Comparison of ENCODE assay signal across 8 cellular contexts in genomic region chrX:72713599-72714444, GRCh38. TPM values are rescaled to one million over a fixed set of nuclear protein-coding genes. Genes with fewer than 3 reads are reported as not detected.
DNase-seq lines count a peak whose midpoint lies in the region; ATAC-seq and TF ChIP-seq lines count a peak whose summit lies in the region.
"Not testable (repeated sequence)": the region's sequence is repeated elsewhere in the genome, so short reads cannot be mapped to it uniquely, and the experiment has no call there.

Gene PHKA1 (minus strand): TSS chrX:72714306. CDS start chrX:72713880, 426 bp downstream.

- not testable (repeated sequence) for H3K9me3 Mint-ChIP-seq in activated naive CD8-positive, alpha-beta T cell treated with anti-CD3 and anti-CD28 coated beads, Interleukin-2, amount 10 ng/mL, durations not matched to agents 7 days and 5 days

- H3K27ac Mint-ChIP-seq in T-helper 17 cell; activated naive CD8-positive, alpha-beta T cell treated with anti-CD3 and anti-CD28 coated beads, Interleukin-2, amount 10 ng/mL, durations not matched to agents 7 days and 5 days: not testable (repeated sequence)

- H3K4me1 ChIP-seq in mucosa of rectum (ENCODE audit: control insufficient read depth in 2 of 2, insufficient read depth in 2 of 2, low read length in 2 of 2): not testable (repeated sequence)

- POLR2A ChIA-PET in activated naive CD8-positive, alpha-beta T cell treated with anti-CD3 and anti-CD28 coated beads, Interleukin-2, amount 10 ng/mL, durations not matched to agents 7 days and 5 days (lab: Charles Lee): not testable (repeated sequence)

- ATAC-seq in GM21529 (IDR thresholded peaks at IDR 0.05; ENCODE audit: unreplicated experiment): peak; percentile 58
- ATAC-seq in T-helper 17 cell: peak; percentile 48
- peak; percentile 65 for ATAC-seq in activated naive CD8-positive, alpha-beta T cell treated with anti-CD3 and anti-CD28 coated beads, Interleukin-2, amount 10 ng/mL, durations not matched to agents 7 days and 5 days (ENCODE audit: low read depth)

- not testable (repeated sequence) for H3K27me3 Mint-ChIP-seq in T-helper 17 cell; activated naive CD8-positive, alpha-beta T cell treated with anti-CD3 and anti-CD28 coated beads, Interleukin-2, amount 10 ng/mL, durations not matched to agents 7 days and 5 days

- H3K36me3 Mint-ChIP-seq in T-helper 17 cell (ENCODE audit: low read depth); activated naive CD8-positive, alpha-beta T cell treated with anti-CD3 and anti-CD28 coated beads, Interleukin-2, amount 10 ng/mL, durations not matched to agents 7 days and 5 days: not testable (repeated sequence)

- TF ChIP-seq CTCF in C4-2B (conservative IDR thresholded peaks at IDR 0.05); foreskin fibroblast (IDR thresholded peaks at IDR 0.05; ENCODE audit: low read depth, low read length): not testable (repeated sequence)

- H3K4me1 Mint-ChIP-seq in T-helper 17 cell: not testable (repeated sequence)
- peaks cover 11% of the 10 kb centered on the region for H3K4me1 Mint-ChIP-seq in activated naive CD8-positive, alpha-beta T cell treated with anti-CD3 and anti-CD28 coated beads, Interleukin-2, amount 10 ng/mL, durations not matched to agents 7 days and 5 days

- not testable (repeated sequence) for H3K36me3 ChIP-seq in mucosa of rectum (ENCODE audit: control insufficient read depth in 2 of 2, insufficient read depth in 2 of 2, low read length in 2 of 2)

- H3K27ac ChIP-seq in C4-2B: peak within 1 kb of the TSS; percentile 77
- peak within 1 kb of the TSS; percentile 38 to 40 for H3K27ac ChIP-seq in mucosa of rectum (ENCODE audit: low read depth in 2 of 2, low read length in 2 of 2)

- DNase-seq in NCI-H1417 (lab: John Stamatoyannopoulos, UW): peak; percentile 16 to 84 (median 74)
- DNase-seq in T-helper 17 cell: peak in 1 of 3 donors; percentile 4
- DNase-seq in activated naive CD8-positive, alpha-beta T cell treated with anti-CD3 and anti-CD28 coated beads, Interleukin-2, amount 10 ng/mL, durations not matched to agents 7 days and 5 days: peak; percentile 44
- DNase-seq in foreskin fibroblast: peak; percentile 34 to 72
- DNase-seq in stimulated activated CD4-positive, alpha-beta T cell treated with anti-CD3 and anti-CD28 coated beads, Interleukin-4, amount 100 ng/mL, for 48 hours (ENCODE audit: low read depth in 2 of 2): peak; percentile 30 to 35

- not testable (repeated sequence) for H3K9me3 ChIP-seq in T-helper 17 cell (ENCODE audit: control insufficient read depth, low read length, poor library complexity, severe bottlenecking); mucosa of rectum (ENCODE audit: control insufficient read depth in 2 of 2, low read length in 2 of 2)

- H3K4me3 ChIP-seq in foreskin fibroblast (ENCODE audit: low read depth in 1 of 2, low read length in 2 of 2): peak within 1 kb of the TSS; percentile 51 to 61
- H3K4me3 ChIP-seq in mucosa of rectum (ENCODE audit: low read length in 2 of 2): peak within 1 kb of the TSS; percentile 61 to 71

- H3K27me3 ChIP-seq in mucosa of rectum (ENCODE audit: control insufficient read depth in 2 of 2, insufficient read depth in 2 of 2, low read length in 2 of 2): not testable (repeated sequence)

- H3K9ac ChIP-seq in mucosa of rectum (ENCODE audit: low read depth in 1 of 2, low read length in 2 of 2): peak within 1 kb of the TSS; percentile 24 to 53

- peak within 1 kb of the TSS; percentile 72 for H3K4me3 Mint-ChIP-seq in T-helper 17 cell
- peak within 1 kb of the TSS; percentile 73 for H3K4me3 Mint-ChIP-seq in activated naive CD8-positive, alpha-beta T cell treated with anti-CD3 and anti-CD28 coated beads, Interleukin-2, amount 10 ng/mL, durations not matched to agents 7 days and 5 days

RNA-seq across cellular contexts. Expression of gene PHKA1, which starts in this region (rescaled TPM):
- total RNA-seq in T-helper 17 cell: under 1 TPM; 0.29 to 0.32 TPM
- under 1 TPM; 0.47 to 0.48 TPM for total RNA-seq in activated naive CD8-positive, alpha-beta T cell treated with anti-CD3 and anti-CD28 coated beads, Interleukin-2, amount 10 ng/mL, durations not matched to agents 7 days and 5 days

Comparison
In these comparisons a context has a peak if more than half of its experiments do, and no peak if none do; other contexts are left out.
1. Peak in ATAC-seq in T-helper 17 cell; RNA of the gene not detected or under 1 TPM.
2. Peak in DNase-seq and ATAC-seq in activated naive CD8-positive, alpha-beta T cell treated with anti-CD3 and anti-CD28 coated beads, Interleukin-2, amount 10 ng/mL, durations not matched to agents 7 days and 5 days; RNA of the gene not detected or under 1 TPM.